In the genomic region with DNA sequence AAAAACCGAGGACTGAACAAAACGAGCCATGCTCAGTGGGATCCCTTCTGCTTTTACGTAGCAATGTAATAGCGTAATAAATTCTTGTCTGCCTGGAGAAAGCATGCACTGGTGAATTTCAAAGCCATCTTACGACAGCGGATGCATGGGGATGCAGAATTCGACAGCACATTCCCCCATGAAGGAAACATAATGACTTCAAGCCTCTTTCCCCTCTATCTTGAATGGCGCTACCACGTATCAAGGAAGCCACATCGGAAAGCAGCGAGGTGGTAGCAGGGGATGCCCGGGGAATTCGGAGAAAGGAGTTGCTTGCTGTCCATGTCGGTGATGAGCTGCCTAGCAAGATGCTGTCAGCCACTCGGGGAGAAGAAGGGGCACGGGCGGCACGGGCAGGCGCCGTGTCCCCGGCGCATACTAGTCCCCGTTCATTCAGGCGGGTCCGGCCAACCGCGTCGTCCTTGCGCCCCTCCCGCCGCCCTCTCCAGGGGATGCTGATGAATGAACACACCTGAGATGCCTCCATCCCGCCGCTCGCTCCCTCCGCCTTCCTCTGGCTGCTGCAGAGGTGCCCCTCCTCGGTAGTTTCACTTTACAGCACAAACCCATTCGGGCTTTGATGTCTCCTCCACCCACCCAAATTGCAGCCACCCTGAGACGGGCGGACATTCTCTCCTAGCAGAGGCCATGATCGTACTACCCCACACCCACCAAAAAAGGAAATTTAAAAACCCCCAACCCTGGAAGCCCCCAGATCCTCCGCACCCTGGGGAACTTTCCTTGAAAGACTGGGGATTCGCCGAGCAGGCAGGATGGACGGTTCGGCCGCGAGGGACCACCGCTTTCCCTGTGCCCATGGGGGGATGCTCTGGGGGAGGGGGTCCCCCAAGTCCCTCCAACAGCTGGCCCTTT, we compare ENCODE assay signal across 8 cellular contexts. TPM values are rescaled to one million over a fixed set of nuclear protein-coding genes. Genes with fewer than 3 reads are reported as not detected.
DNase-seq lines count a peak whose midpoint lies in the region; ATAC-seq and TF ChIP-seq lines count a peak whose summit lies in the region.

No MANE protein-coding gene starts in this region.

- no peaks in the 10 kb centered on the region for H3K9me3 ChIP-seq in left lung

- peaks cover 0 to 17% of the 10 kb centered on the region in 2 donors for H3K27me3 ChIP-seq in left lung

- ATAC-seq in left lung (peak; percentile 34), HG02970 (IDR thresholded peaks at IDR 0.05; ENCODE audit: low FRiP score, unreplicated experiment) (no peak), GM18517 (IDR thresholded peaks at IDR 0.05; ENCODE audit: unreplicated experiment) (no peak)

- H3K4me1 ChIP-seq in left lung, result peaks cover 0 to 26% of the 10 kb centered on the region in 2 donors

- no peak for TF ChIP-seq CTCF in left lung (IDR thresholded peaks at IDR 0.05)

- H3K4me3 ChIP-seq in left lung, result peak overlapping the region; percentile 77 to 78

- H3K36me3 ChIP-seq in left lung, result no peaks in the 10 kb centered on the region

- H3K27ac ChIP-seq in left lung, result peak overlapping the region; percentile 76 to 86

- intact Hi-C loops in left lung (cut with DNase I), result no loop called here

- DNase-seq in EH (ENCODE audit: low read depth), result peak; percentile 55
- peak; percentile 64 for DNase-seq in HuH-7.5 (ENCODE audit: low spot score)
- peak; percentile 51 for DNase-seq in activated CD4-positive, CD25-positive, alpha-beta regulatory T cell treated with anti-CD3 and anti-CD28 coated beads, Interleukin-2, amount 50 U/mL, for 72 hours
- DNase-seq in cerebellum (ENCODE audit: low spot score), result peak; percentile 59
- peak; percentile 65 to 87 for DNase-seq in left lung
- DNase-seq in stimulated activated CD4-positive, alpha-beta T cell treated with anti-CD3 and anti-CD28 coated beads, Interleukin-4, amount 100 ng/mL, for 24 hours, result peak; percentile 38

RNA-seq across cellular contexts. Expression of gene SORBS1, which starts 0.6 kb away (rescaled TPM):
- 114 TPM for total RNA-seq in cerebellum
- total RNA-seq in left lung, result 10 to 100 TPM; 44.0 to 52.7 TPM
